ENCODE assay signal across 9 cellular contexts in the genomic region with DNA sequence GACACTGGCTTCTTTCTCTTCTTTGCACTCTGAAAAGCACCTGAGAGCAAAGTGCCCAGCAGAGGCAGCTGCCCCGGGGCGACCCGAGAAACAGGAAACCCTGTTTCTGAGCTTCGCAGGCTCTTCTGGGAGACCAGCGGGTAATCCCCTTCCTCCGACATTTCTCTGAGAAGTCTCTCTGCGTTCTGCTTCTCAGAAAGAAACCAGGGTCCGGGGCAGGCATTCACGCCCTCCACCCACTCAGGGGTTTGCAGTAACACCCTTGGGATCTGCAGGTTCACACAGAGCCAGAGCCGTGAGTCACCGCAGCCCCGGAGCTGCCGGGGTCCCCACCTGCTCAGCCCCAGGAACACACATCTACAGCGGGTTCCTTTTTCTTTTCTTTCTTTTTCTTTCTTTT.
DNase-seq lines count a peak whose midpoint lies in the region; ATAC-seq and TF ChIP-seq lines count a peak whose summit lies in the region.
"Had no signal": no experiment of that assay in that cellular context is flagged by ENCODE, and none has a peak within 500 bp of the region (broad histone marks: within the 10 kb centered on the region; RNA-seq: fewer than 3 reads in every experiment).

No MANE protein-coding gene starts in this region.

- H3K4me3 ChIP-seq in epithelial cell of esophagus (ENCODE audit: low read length) = no peak overlapping the region
- H3K4me3 ChIP-seq in osteoblast (ENCODE audit: insufficient read depth, low read length) = no peak overlapping the region

- H2AFZ ChIP-seq in osteoblast (ENCODE audit: low read length) = no peak overlapping the region

- no peaks in the 10 kb centered on the region for H4K20me1 ChIP-seq in osteoblast (ENCODE audit: insufficient read depth, low read length)

- H3K27me3 ChIP-seq in osteoblast (ENCODE audit: insufficient read depth, low read length) = no peaks in the 10 kb centered on the region

- DNase-seq in activated CD4-positive, alpha-beta T cell treated with anti-CD3 and anti-CD28 coated beads for 24 hours (ENCODE audit: low read depth in 2 of 2) = peak; percentile 40 to 62
- DNase-seq in epithelial cell of esophagus (ENCODE audit: low read depth) (peak; percentile 23), ACHN (no peak), G401 (ENCODE audit: low spot score) (no peak), osteoblast (ENCODE audit: insufficient read length, low spot score, missing footprints) (no peak)
- DNase-seq in stimulated activated CD8-positive, alpha-beta memory T cell treated with anti-CD3 and anti-CD28 coated beads, Interleukin-4, amount 100 ng/mL, for 1 hour (ENCODE audit: low read depth in 2 of 2, low spot score in 1 of 2) = peak; percentile 37

- H3K9me3 ChIP-seq in osteoblast (ENCODE audit: low read depth, low read length) = no peaks in the 10 kb centered on the region

- no peak for TF ChIP-seq CTCF in epithelial cell of esophagus (IDR thresholded peaks at IDR 0.05; ENCODE audit: insufficient read depth, low read depth, low read length, missing control alignments)
- TF ChIP-seq CTCF in osteoblast (IDR thresholded peaks at IDR 0.05; ENCODE audit: extremely low read depth, low read depth, low read length) = no peak

- no peaks in the 10 kb centered on the region for H3K36me3 ChIP-seq in osteoblast (ENCODE audit: insufficient read depth, low read length)

- H3K79me2 ChIP-seq in osteoblast (ENCODE audit: insufficient read depth, low read length) = no peaks in the 10 kb centered on the region

- no peak overlapping the region for H3K27ac ChIP-seq in osteoblast (ENCODE audit: low read depth, low read length)

- ATAC-seq in GM18907 (IDR thresholded peaks at IDR 0.05; ENCODE audit: unreplicated experiment) (peak; percentile 68), HG03025 (IDR thresholded peaks at IDR 0.05; ENCODE audit: low FRiP score, unreplicated experiment) (peak; percentile 41)
- ATAC-seq: Panc1 had no signal

- no peak overlapping the region for H3K4me2 ChIP-seq in osteoblast (ENCODE audit: insufficient read depth, low read length)

- no peaks in the 10 kb centered on the region for H3K4me1 ChIP-seq in osteoblast (ENCODE audit: insufficient read depth, low read length)

- in situ Hi-C loops in ACHN (cut with HindIII; ENCODE audit: low pct_ligation_motif_present, low pct_unique_long_range_greater_than_20kb, low sequenced_read_pairs) (no loop called here), G401 (cut with HindIII; ENCODE audit: low sequenced_read_pairs) (no loop called here)

Comparison
In these comparisons a context has a peak if more than half of its experiments do, and no peak if none do; other contexts are left out.
1. DNase-seq: peak in activated CD4-positive, alpha-beta T cell treated with anti-CD3 and anti-CD28 coated beads for 24 hours (2 of 2), epithelial cell of esophagus (single experiment) and stimulated activated CD8-positive, alpha-beta memory T cell treated with anti-CD3 and anti-CD28 coated beads, Interleukin-4, amount 100 ng/mL, for 1 hour (2 of 2); none in ACHN (single experiment), G401 (single experiment) and osteoblast (single experiment).